ENCODE assay signal across 1 cellular context in genomic region chr19:14492756-14493337, GRCh38.
TF ChIP-seq lines count a peak whose summit lies in the region.

No MANE protein-coding gene starts in this region.

TF ChIP-seq in IMR-90, 13 proteins besides CTCF, POLR2A, EP300 and RAD21:
- TF ChIP-seq RCOR1 (IDR thresholded peaks at IDR 0.05; ENCODE audit: insufficient replicate concordance, low read length) (no peak), NFE2L2 (IDR thresholded peaks at IDR 0.05; ENCODE audit: low read depth, low read length) (no peak), BHLHE40 (IDR thresholded peaks at IDR 0.05; ENCODE audit: low read depth, low read length) (no peak)
